8 cellular contexts compared by ENCODE assay signal in genomic region chr2:109129921-109130725, GRCh38. TPM values are rescaled to one million over a fixed set of nuclear protein-coding genes. Genes with fewer than 3 reads are reported as not detected.
DNase-seq lines count a peak whose midpoint lies in the region; ATAC-seq and TF ChIP-seq lines count a peak whose summit lies in the region.

No MANE protein-coding gene starts in this region.

- TF ChIP-seq CTCF in KMS-11 (conservative IDR thresholded peaks at IDR 0.05; ENCODE audit: low read depth, low read length) = no peak

- H3K36me3 ChIP-seq in KMS-11 (ENCODE audit: insufficient read depth) = no peaks in the 10 kb centered on the region

- no peak overlapping the region for H3K4me3 ChIP-seq in KMS-11 (IDR thresholded peaks at IDR 0.05; ENCODE audit: insufficient read depth, low read depth, low read length)

- DNase-seq in AG08396 (ENCODE audit: low spot score) (peak; percentile 36), dermis blood vessel endothelial cell (peak; percentile 49), naive B cell (peak; percentile 17), RKO (ENCODE audit: low spot score) (no peak), GDM1 (lab: John Stamatoyannopoulos, UW) (no peak)

- H4K20me1 ChIP-seq in KMS-11 (ENCODE audit: insufficient read depth) = no peaks in the 10 kb centered on the region

- peak overlapping the region in 2 of 6 donors; percentile 54 to 72 for H3K27ac Mint-ChIP-seq in naive B cell

- H3K27me3 ChIP-seq in KMS-11 (ENCODE audit: insufficient read depth, low read depth) = no peaks in the 10 kb centered on the region

- H3K4me2 ChIP-seq in KMS-11 = peak overlapping the region; percentile 51

- peaks cover 14% of the 10 kb centered on the region; the same call in 1 of the 2 replicates for H3K79me2 ChIP-seq in KMS-11 (ENCODE audit: insufficient read depth, low read depth)

- H3K4me1 Mint-ChIP-seq in naive B cell = peaks cover 6 to 32% (median 31%) of the 10 kb centered on the region in 3 donors

- no peaks in the 10 kb centered on the region for H3K9me3 Mint-ChIP-seq in naive B cell

- H3K9ac ChIP-seq in KMS-11 = no peak overlapping the region; the same call in 1 of the 2 replicates

- no peak for ATAC-seq in naive B cell (ENCODE audit: low read depth in 2 of 2)
- no peak for ATAC-seq in GM18858 (IDR thresholded peaks at IDR 0.05; ENCODE audit: unreplicated experiment)
- no peak for ATAC-seq in HG02759 (IDR thresholded peaks at IDR 0.05; ENCODE audit: unreplicated experiment)

- H3K4me3 Mint-ChIP-seq in naive B cell = peak overlapping the region; percentile 86 to 99 (median 94)

- no peak overlapping the region for H3K27ac ChIP-seq in KMS-11

- H3K36me3 Mint-ChIP-seq in naive B cell = no peaks in the 10 kb centered on the region

- peak overlapping the region; percentile 67; the same call in 1 of the 2 replicates for H2AFZ ChIP-seq in KMS-11 (ENCODE audit: low read depth)

- H3K27me3 Mint-ChIP-seq in naive B cell = peaks cover 6 to 37% (median 16%) of the 10 kb centered on the region in 3 donors

- H3K4me1 ChIP-seq in KMS-11 (ENCODE audit: low read depth, poor library complexity, severe bottlenecking) = no peaks in the 10 kb centered on the region

RNA-seq across cellular contexts. Expression of gene SH3RF3, which starts 1.1 kb away (rescaled TPM):
- 7.7 and 13.5 TPM in 2 replicates for total RNA-seq in dermis blood vessel endothelial cell
- polyA plus RNA-seq in naive B cell (ENCODE audit: low read depth in 6 of 6) = under 1 TPM in 5 of 6 donors, not detected in 1; 0.05 to 0.76 (median 0.64) TPM

Comparison
In these comparisons a context has a peak if more than half of its experiments do, and no peak if none do; other contexts are left out.
1. DNase-seq: peak in AG08396 (single experiment), dermis blood vessel endothelial cell (single experiment) and naive B cell (single experiment); none in RKO (single experiment) and GDM1 (single experiment).